In genomic region chr3:8239718-8240698, GRCh38 we compare ENCODE assay signal across 8 cellular contexts.
A peak's percentile ranks its signal among the peaks of the same experiment; 100 is the strongest.
DNase-seq lines count a peak whose midpoint lies in the region; ATAC-seq, FAIRE-seq and TF ChIP-seq lines count a peak whose summit lies in the region.

No MANE protein-coding gene starts in this region.

- H3K27ac ChIP-seq in right atrium auricular region = no peak overlapping the region
- no peak overlapping the region for H3K27ac ChIP-seq in smooth muscle cell (ENCODE audit: low read depth)

- H3K9me3 ChIP-seq in right atrium auricular region (peaks cover 0 to 9% of the 10 kb centered on the region in 2 donors), smooth muscle cell (replicated peaks; ENCODE audit: low read depth) (no peaks in the 10 kb centered on the region)

- 97% methylated on average over 4 of the region's 4 CpGs for WGBS in smooth muscle cell (ENCODE audit: low lambda C conversion rate)

- peak; percentile 36 for TF ChIP-seq CTCF in Calu3 (IDR thresholded peaks at IDR 0.05; ENCODE audit: unreplicated experiment)
- peak; percentile 58 to 85 for TF ChIP-seq CTCF in right atrium auricular region (IDR thresholded peaks at IDR 0.05)
- peak; percentile 84 for TF ChIP-seq CTCF in smooth muscle cell (IDR thresholded peaks at IDR 0.05; ENCODE audit: borderline replicate concordance, insufficient read depth, poor library complexity, severe bottlenecking)

- H3K4me1 ChIP-seq in right atrium auricular region = no peaks in the 10 kb centered on the region
- H3K4me1 ChIP-seq in smooth muscle cell (ENCODE audit: low read depth) = no peaks in the 10 kb centered on the region

- no peaks in the 10 kb centered on the region for H3F3A ChIP-seq in smooth muscle cell (ENCODE audit: low read depth)

- no peak overlapping the region for H2AFZ ChIP-seq in smooth muscle cell (ENCODE audit: low read depth)

- peak; percentile 62 for DNase-seq in Calu3
- peak; percentile 9 for DNase-seq in GM19239 (ENCODE audit: insufficient read length, low spot score)
- peak; percentile 15 to 72 for DNase-seq in NCI-H526 (lab: John Stamatoyannopoulos, UW)
- DNase-seq in activated naive CD4-positive, alpha-beta T cell treated with anti-CD3 and anti-CD28 coated beads, Interleukin-2, amount 10 ng/mL, durations not matched to agents 7 days and 5 days = peak; percentile 44
- no peak for DNase-seq in right atrium auricular region (ENCODE audit: low spot score)
- no peak for DNase-seq in smooth muscle cell (lab: John Stamatoyannopoulos, UW; ENCODE audit: unreplicated experiment)
- no peak for DNase-seq in activated CD4-positive, CD25-positive, alpha-beta regulatory T cell (lab: John Stamatoyannopoulos, UW)

- FAIRE-seq in GM19239 (lab: Jason Lieb, UNC) = peak; percentile 82

- intact Hi-C loops in Calu3 (cut with micrococcal nuclease; ENCODE audit: unreplicated experiment) = loop anchor here (5.0 kb wide), 1 partner anchor 128 kb away; no protein-coding TSS in a partner anchor

- no peak overlapping the region for H3K4me2 ChIP-seq in smooth muscle cell

- no peak overlapping the region for H3K4me3 Mint-ChIP-seq in Calu3 (ENCODE audit: low read depth, unreplicated experiment)
- no peak overlapping the region for H3K4me3 Mint-ChIP-seq in activated naive CD4-positive, alpha-beta T cell treated with anti-CD3 and anti-CD28 coated beads, Interleukin-2, amount 10 ng/mL, durations not matched to agents 7 days and 5 days

- no peak overlapping the region for H3K27ac Mint-ChIP-seq in Calu3 (ENCODE audit: unreplicated experiment)
- H3K27ac Mint-ChIP-seq in activated naive CD4-positive, alpha-beta T cell treated with anti-CD3 and anti-CD28 coated beads, Interleukin-2, amount 10 ng/mL, durations not matched to agents 7 days and 5 days = no peak overlapping the region

- H4K20me1 ChIP-seq in smooth muscle cell (ENCODE audit: low read depth) = no peaks in the 10 kb centered on the region

- H3K27me3 ChIP-seq in right atrium auricular region (no peaks in the 10 kb centered on the region), smooth muscle cell (ENCODE audit: low read depth) (no peaks in the 10 kb centered on the region)

- no peaks in the 10 kb centered on the region for H3K36me3 ChIP-seq in right atrium auricular region
- H3K36me3 ChIP-seq in smooth muscle cell (ENCODE audit: low read depth) = no peaks in the 10 kb centered on the region

- peaks cover 3% of the 10 kb centered on the region for H3K9me3 Mint-ChIP-seq in Calu3 (ENCODE audit: low read depth, unreplicated experiment)
- no peaks in the 10 kb centered on the region for H3K9me3 Mint-ChIP-seq in activated naive CD4-positive, alpha-beta T cell treated with anti-CD3 and anti-CD28 coated beads, Interleukin-2, amount 10 ng/mL, durations not matched to agents 7 days and 5 days

- no TSS peak for BruUV-seq in Calu3 (replicated peaks; lab: Mats Ljungman, UMichigan)

- no peaks in the 10 kb centered on the region for H3K27me3 Mint-ChIP-seq in Calu3 (ENCODE audit: unreplicated experiment)
- no peaks in the 10 kb centered on the region for H3K27me3 Mint-ChIP-seq in activated naive CD4-positive, alpha-beta T cell treated with anti-CD3 and anti-CD28 coated beads, Interleukin-2, amount 10 ng/mL, durations not matched to agents 7 days and 5 days

- peak; percentile 91 for ATAC-seq in HG03097 (IDR thresholded peaks at IDR 0.05; ENCODE audit: low FRiP score, unreplicated experiment)

- no peak overlapping the region for H3K9ac ChIP-seq in smooth muscle cell (ENCODE audit: low read depth)

- CTCF ChIA-PET in Calu3 (lab: Charles Lee) = interaction anchor here (0.6 to 1.6 kb wide), 9 partner anchors 16 to 440 kb away, joined by 3 to 12 read pairs (median 3); partner anchors contain the start of gene LMCD1
- CTCF ChIA-PET in activated naive CD4-positive, alpha-beta T cell treated with anti-CD3 and anti-CD28 coated beads, Interleukin-2, amount 10 ng/mL, durations not matched to agents 7 days and 5 days (lab: Charles Lee) = interaction anchor here (0.7 to 1.9 kb wide), 19 partner anchors 9 to 1498 kb away, joined by 3 to 17 read pairs (median 4); no protein-coding TSS in a partner anchor

- H3K79me2 ChIP-seq in smooth muscle cell (ENCODE audit: low read depth) = no peaks in the 10 kb centered on the region

- no peaks in the 10 kb centered on the region for H3K36me3 Mint-ChIP-seq in Calu3 (ENCODE audit: insufficient read depth, unreplicated experiment)
- no peaks in the 10 kb centered on the region for H3K36me3 Mint-ChIP-seq in activated naive CD4-positive, alpha-beta T cell treated with anti-CD3 and anti-CD28 coated beads, Interleukin-2, amount 10 ng/mL, durations not matched to agents 7 days and 5 days

- H3K4me3 ChIP-seq in right atrium auricular region (no peak overlapping the region), smooth muscle cell (no peak overlapping the region)

- no peaks in the 10 kb centered on the region for H3K4me1 Mint-ChIP-seq in Calu3 (ENCODE audit: low read depth, unreplicated experiment)
- H3K4me1 Mint-ChIP-seq in activated naive CD4-positive, alpha-beta T cell treated with anti-CD3 and anti-CD28 coated beads, Interleukin-2, amount 10 ng/mL, durations not matched to agents 7 days and 5 days = no peaks in the 10 kb centered on the region

Comparison
In these comparisons a context has a peak if more than half of its experiments do, and no peak if none do; other contexts are left out.
1. DNase-seq: peak in Calu3 (single experiment), GM19239 (single experiment), NCI-H526 (2 of 2) and activated naive CD4-positive, alpha-beta T cell treated with anti-CD3 and anti-CD28 coated beads, Interleukin-2, amount 10 ng/mL, durations not matched to agents 7 days and 5 days (single experiment); none in right atrium auricular region (single experiment), smooth muscle cell (single experiment) and activated CD4-positive, CD25-positive, alpha-beta regulatory T cell (0 of 4).
2. Peak in every context shown above with its lines, with median percentiles within 50 percentile points of each other: CTCF ChIP-seq.